ENCODE assay signal across 20 cellular contexts in the genomic region with DNA sequence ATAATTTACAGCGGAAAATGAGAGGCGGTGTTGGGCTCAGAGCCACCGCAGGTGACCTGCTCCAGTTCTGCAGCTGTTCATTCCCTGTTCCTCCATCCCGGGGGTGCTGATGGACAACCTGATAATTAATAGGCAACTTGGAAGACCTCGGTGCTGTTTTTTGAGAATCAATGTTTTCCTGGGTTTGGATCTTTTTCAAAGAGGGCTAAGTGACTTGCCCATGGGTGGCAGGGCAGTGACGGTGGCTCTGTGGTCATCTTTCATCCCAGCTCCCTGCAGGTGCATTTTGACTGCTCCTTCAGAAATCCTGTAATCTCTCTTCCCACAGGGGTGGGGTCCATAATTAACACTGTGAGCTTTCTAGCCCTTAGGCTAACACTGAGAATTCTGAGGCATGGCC.
"Had no signal": no experiment of that assay in that cellular context is flagged by ENCODE, and none has a peak within 500 bp of the region (broad histone marks: within the 10 kb centered on the region; RNA-seq: fewer than 3 reads in every experiment).

No MANE protein-coding gene starts in this region.

- H3K9me3 Mint-ChIP-seq: memory B cell; nephron progenitor cell; stimulated activated memory B cell treated with anti-CD40 and anti-IgM and Interleukin-4, amounts not matched to agents 10 μg/mL and 1 μg/mL and 100 μg/mL, for 72 hours; stimulated activated naive CD8-positive, alpha-beta T cell treated with anti-CD3 and anti-CD28 coated beads, Interleukin-15, Interleukin-2, amounts not matched to agents 100 ng/mL and 50 ng/mL, for 24 hours had no signal

- H3K36me3 Mint-ChIP-seq: memory B cell; stimulated activated memory B cell treated with anti-CD40 and anti-IgM and Interleukin-4, amounts not matched to agents 10 μg/mL and 1 μg/mL and 100 μg/mL, for 72 hours had no signal

- DNase-seq: effector memory CD4-positive, alpha-beta T cell; gastrocnemius medialis; heart right ventricle; hypothalamus; left ventricle myocardium inferior; lower lobe of right lung; midbrain; nephron progenitor cell; small intestine; stimulated activated CD4-positive, alpha-beta T cell treated with anti-CD3 and anti-CD28 coated beads, Interleukin-4, amount 100 ng/mL, for 1 hour; stimulated activated CD8-positive, alpha-beta memory T cell treated with anti-CD3 and anti-CD28 coated beads, Interleukin-4, amount 100 ng/mL, for 48 hours; tibial artery; upper lobe of right lung had no signal

- H3K27ac ChIP-seq: epithelial cell of prostate, esophagus muscularis mucosa, gastrocnemius medialis, heart right ventricle, left ventricle myocardium inferior, lower lobe of right lung, right atrium auricular region, tibial artery, upper lobe of right lung, vagina had no signal

- H3K9me3 ChIP-seq: esophagus muscularis mucosa, gastrocnemius medialis, heart right ventricle, left ventricle myocardium inferior, lower lobe of right lung, right atrium auricular region, tibial artery, upper lobe of right lung, vagina had no signal

- H3K36me3 ChIP-seq: esophagus muscularis mucosa, gastrocnemius medialis, heart right ventricle, left ventricle myocardium inferior, lower lobe of right lung, right atrium auricular region, tibial artery, upper lobe of right lung, vagina had no signal

- H3K27me3 ChIP-seq: gastrocnemius medialis, heart right ventricle, right atrium auricular region, tibial artery, upper lobe of right lung, vagina had no signal

- H3K4me1 ChIP-seq: esophagus muscularis mucosa, gastrocnemius medialis, heart right ventricle, left ventricle myocardium inferior, lower lobe of right lung, right atrium auricular region, tibial artery, upper lobe of right lung, vagina had no signal

- H3K4me3 ChIP-seq: esophagus muscularis mucosa, gastrocnemius medialis, heart right ventricle, left ventricle myocardium inferior, lower lobe of right lung, right atrium auricular region, tibial artery, upper lobe of right lung, vagina had no signal

- H3K27ac Mint-ChIP-seq: memory B cell; nephron progenitor cell; stimulated activated memory B cell treated with anti-CD40 and anti-IgM and Interleukin-4, amounts not matched to agents 10 μg/mL and 1 μg/mL and 100 μg/mL, for 72 hours; stimulated activated naive CD8-positive, alpha-beta T cell treated with anti-CD3 and anti-CD28 coated beads, Interleukin-15, Interleukin-2, amounts not matched to agents 100 ng/mL and 50 ng/mL, for 24 hours had no signal

- ATAC-seq: gastrocnemius medialis; heart right ventricle; lower lobe of right lung; stimulated activated memory B cell treated with anti-CD40 and anti-IgM and Interleukin-4, amounts not matched to agents 10 μg/mL and 1 μg/mL and 100 μg/mL, for 72 hours; upper lobe of right lung had no signal

- H3K27me3 Mint-ChIP-seq: memory B cell; stimulated activated memory B cell treated with anti-CD40 and anti-IgM and Interleukin-4, amounts not matched to agents 10 μg/mL and 1 μg/mL and 100 μg/mL, for 72 hours had no signal

- H3K4me3 Mint-ChIP-seq: memory B cell; nephron progenitor cell; stimulated activated memory B cell treated with anti-CD40 and anti-IgM and Interleukin-4, amounts not matched to agents 10 μg/mL and 1 μg/mL and 100 μg/mL, for 72 hours; stimulated activated naive CD8-positive, alpha-beta T cell treated with anti-CD3 and anti-CD28 coated beads, Interleukin-15, Interleukin-2, amounts not matched to agents 100 ng/mL and 50 ng/mL, for 24 hours had no signal

- H3K4me1 Mint-ChIP-seq: memory B cell; nephron progenitor cell; stimulated activated memory B cell treated with anti-CD40 and anti-IgM and Interleukin-4, amounts not matched to agents 10 μg/mL and 1 μg/mL and 100 μg/mL, for 72 hours had no signal
